ENCODE assay signal across 8 cellular contexts in the genomic region with DNA sequence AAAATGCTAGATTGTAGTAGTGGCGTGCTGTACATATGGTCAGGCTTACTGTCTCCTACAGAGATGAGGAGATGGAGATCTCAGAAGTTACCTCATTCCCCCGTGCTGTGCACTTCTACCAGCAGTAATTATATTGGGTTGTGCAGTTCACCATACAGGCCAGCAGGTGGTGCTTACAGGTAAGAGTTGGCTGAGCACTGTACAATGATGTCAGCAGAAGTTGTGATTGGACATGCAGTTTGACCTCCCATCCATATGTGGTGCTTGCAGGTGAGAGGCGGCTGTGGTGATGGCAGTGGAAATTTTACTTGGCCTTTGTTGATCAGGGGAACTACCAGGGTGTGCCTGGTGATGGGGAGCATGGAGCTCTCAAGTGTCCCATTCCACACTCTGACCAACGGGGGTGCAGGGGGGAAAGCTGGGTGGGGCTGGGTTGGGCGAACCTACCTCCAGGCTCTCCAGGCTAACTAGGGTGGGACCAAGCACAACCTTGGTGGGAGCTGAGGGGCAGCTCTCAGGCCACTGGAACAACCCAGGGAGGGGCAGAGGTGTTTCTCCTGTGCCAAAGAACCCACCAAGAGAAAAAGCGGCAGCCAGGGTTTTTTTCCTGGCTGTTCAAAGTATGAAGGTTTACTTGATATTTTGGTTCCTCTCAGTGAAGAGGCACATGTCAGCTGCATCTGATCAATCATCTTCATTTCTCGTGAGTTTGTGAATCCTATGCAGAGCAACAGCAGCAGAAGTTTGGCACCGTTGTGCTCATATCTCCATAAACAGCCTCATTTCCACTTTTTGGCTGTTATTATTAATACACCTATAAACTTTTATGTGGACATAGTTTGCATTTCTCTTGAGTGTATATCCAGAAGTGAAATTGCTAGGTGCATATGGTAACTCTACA.
DNase-seq lines count a peak whose midpoint lies in the region; ATAC-seq and TF ChIP-seq lines count a peak whose summit lies in the region.

No MANE protein-coding gene starts in this region.

- no peak overlapping the region for H3K4me3 ChIP-seq in IMR-90 (ENCODE audit: insufficient read depth, low read depth, low read length)
- H3K4me3 ChIP-seq in endocrine pancreas (ENCODE audit: control insufficient read depth, insufficient read depth, low read length), result peak overlapping the region; percentile 10

- H3K18ac ChIP-seq in IMR-90 (ENCODE audit: low read depth, low read length), result no peak overlapping the region

- H3K27me3 ChIP-seq in IMR-90 (ENCODE audit: control insufficient read depth, insufficient read depth, low read length) (no peaks in the 10 kb centered on the region), endocrine pancreas (ENCODE audit: control insufficient read depth, insufficient read depth, low read length) (no peaks in the 10 kb centered on the region)

- H3K9ac ChIP-seq in IMR-90 (ENCODE audit: low read depth, low read length), result no peak overlapping the region
- no peak overlapping the region for H3K9ac ChIP-seq in endocrine pancreas (ENCODE audit: control insufficient read depth, insufficient read depth, low read length)

- CTCF ChIA-PET in IMR-90 (lab: Yijun Ruan, JAX), result interaction anchor here (0.6 kb wide), 2 partner anchors 205 to 243 kb away, joined by 3 to 8 read pairs; no protein-coding TSS in a partner anchor

- H3K4me3 Mint-ChIP-seq in T-helper 17 cell, result no peak overlapping the region
- H3K4me3 Mint-ChIP-seq in natural killer cell treated with Interleukin-12 subunit alpha and Interleukin-12 subunit beta and Interleukin-15 and Interleukin-18, amount 100 ng/mL, for 72 hours, result no peak overlapping the region

- no TSS peak for BruUV-seq in IMR-90 (replicated peaks; lab: Mats Ljungman, UMichigan)

- WGBS in IMR-90 (ENCODE audit: extremely low coverage in 2 of 2, insufficient read length in 1 of 2), 2 experiments, result 100% methylated on average over 1 of the region's 8 CpGs; no CpG with 5 or more reads in 1 of the 2 experiments

- H4K5ac ChIP-seq in IMR-90 (ENCODE audit: low read depth, low read length), result no peak overlapping the region

- H4K91ac ChIP-seq in IMR-90 (ENCODE audit: insufficient read depth, low read depth, low read length), result no peak overlapping the region

- H3K4me1 ChIP-seq in IMR-90 (ENCODE audit: control insufficient read depth, insufficient read depth, low read length) (no peaks in the 10 kb centered on the region), endocrine pancreas (ENCODE audit: control insufficient read depth, insufficient read depth, low read length) (no peaks in the 10 kb centered on the region)

- intact Hi-C loops in IMR-90 (cut with micrococcal nuclease), result loop anchor here (2.0 to 5.0 kb wide), 2 partner anchors 247 to 368 kb away; partner anchors contain the start of gene GYPA

- H3K4me1 Mint-ChIP-seq in T-helper 17 cell, result peaks cover 3% of the 10 kb centered on the region
- H3K4me1 Mint-ChIP-seq in natural killer cell treated with Interleukin-12 subunit alpha and Interleukin-12 subunit beta and Interleukin-15 and Interleukin-18, amount 100 ng/mL, for 72 hours (ENCODE audit: low read depth in 2 of 2), result no peaks in the 10 kb centered on the region

- H4K8ac ChIP-seq in IMR-90 (ENCODE audit: low read depth in 2 of 2, low read length in 2 of 2), result no peak overlapping the region

- H3K36me3 ChIP-seq in IMR-90 (ENCODE audit: control insufficient read depth, insufficient read depth, low read length), result no peaks in the 10 kb centered on the region
- H3K36me3 ChIP-seq in endocrine pancreas (ENCODE audit: control insufficient read depth, insufficient read depth, low read length), result no peaks in the 10 kb centered on the region

- H3K27ac ChIP-seq in IMR-90 (ENCODE audit: insufficient read depth, low read length), result no peak overlapping the region

- TF ChIP-seq POLR2A in IMR-90 (IDR thresholded peaks at IDR 0.05; ENCODE audit: low read depth, low read length), result no peak

- no peaks in the 10 kb centered on the region for H4K20me1 ChIP-seq in IMR-90 (ENCODE audit: insufficient read depth, low read length)

- no peak overlapping the region for H3K14ac ChIP-seq in IMR-90 (replicated peaks; ENCODE audit: low read depth, low read length)

- peak; percentile 39 for TF ChIP-seq RAD21 in IMR-90 (IDR thresholded peaks at IDR 0.05; ENCODE audit: low read length)

- peak; percentile 49 for TF ChIP-seq CTCF in IMR-90 (conservative IDR thresholded peaks at IDR 0.05; ENCODE audit: low read depth, low read length)

- no peaks in the 10 kb centered on the region for H3K9me3 Mint-ChIP-seq in natural killer cell treated with Interleukin-12 subunit alpha and Interleukin-12 subunit beta and Interleukin-15 and Interleukin-18, amount 100 ng/mL, for 72 hours

- POLR2A ChIA-PET in IMR-90 (lab: Charles Lee; ENCODE audit: unreplicated experiment), result no interaction called here

- no peak overlapping the region for H2AFZ ChIP-seq in IMR-90 (replicated peaks; ENCODE audit: low read length, poor library complexity)

- H3K9me3 ChIP-seq in IMR-90 (ENCODE audit: control insufficient read depth, insufficient read depth, low read length) (no peaks in the 10 kb centered on the region), T-helper 17 cell (ENCODE audit: control insufficient read depth, low read length, poor library complexity, severe bottlenecking) (no peaks in the 10 kb centered on the region), endocrine pancreas (ENCODE audit: control insufficient read depth, low read length) (no peaks in the 10 kb centered on the region)

- H3K79me1 ChIP-seq in IMR-90 (ENCODE audit: low read depth in 1 of 2, low read length in 2 of 2), result no peaks in the 10 kb centered on the region

- H2BK120ac ChIP-seq in IMR-90 (ENCODE audit: low read depth, low read length), result no peak overlapping the region

- H3K27me3 Mint-ChIP-seq in T-helper 17 cell, result peaks cover 8% of the 10 kb centered on the region
- peaks cover 0 to 3% of the 10 kb centered on the region in 2 donors for H3K27me3 Mint-ChIP-seq in natural killer cell treated with Interleukin-12 subunit alpha and Interleukin-12 subunit beta and Interleukin-15 and Interleukin-18, amount 100 ng/mL, for 72 hours

- dilution Hi-C loops in IMR-90 (cut with HindIII; ENCODE audit: low sequenced_read_pairs, unreplicated experiment), result no loop called here

- ATAC-seq in GM21825 (IDR thresholded peaks at IDR 0.05; ENCODE audit: unreplicated experiment) (peak; percentile 100), IMR-90 (ENCODE audit: low read depth) (peak; percentile 89), T-helper 17 cell (peak; percentile 75)
- ATAC-seq in natural killer cell treated with Interleukin-12 subunit alpha and Interleukin-12 subunit beta and Interleukin-15 and Interleukin-18, amount 100 ng/mL, for 72 hours, result peak; percentile 73 to 79

- H2BK20ac ChIP-seq in IMR-90 (ENCODE audit: low read depth, low read length), result no peak overlapping the region

- H2AK9ac ChIP-seq in IMR-90 (replicated peaks; ENCODE audit: low read depth, low read length, poor library complexity), result no peak overlapping the region

- in situ Hi-C loops in IMR-90 (cut with MboI; ENCODE audit: low sequenced_read_pairs), result no loop called here

- H3K56ac ChIP-seq in IMR-90 (ENCODE audit: extremely low read depth, insufficient read depth, low read length), result no peak overlapping the region

- H3K4ac ChIP-seq in IMR-90 (ENCODE audit: low read depth, low read length), result no peak overlapping the region

- peaks cover 6% of the 10 kb centered on the region for H3K36me3 Mint-ChIP-seq in T-helper 17 cell (ENCODE audit: low read depth)
- H3K36me3 Mint-ChIP-seq in natural killer cell treated with Interleukin-12 subunit alpha and Interleukin-12 subunit beta and Interleukin-15 and Interleukin-18, amount 100 ng/mL, for 72 hours, result no peaks in the 10 kb centered on the region

- H3K23ac ChIP-seq in IMR-90 (ENCODE audit: low read depth, low read length), result no peak overlapping the region

- peak; percentile 29 for DNase-seq in activated naive CD4-positive, alpha-beta T cell treated with Interleukin-2 at 50 U/mL for 16 hours
- no peak for DNase-seq in activated naive CD4-positive, alpha-beta T cell (lab: John Stamatoyannopoulos, UW)
- DNase-seq in IMR-90, result peak; percentile 41
- peak in 1 of 3 donors; percentile 6 for DNase-seq in T-helper 17 cell
- peak; percentile 63 for DNase-seq in natural killer cell treated with Interleukin-12 subunit alpha and Interleukin-12 subunit beta and Interleukin-15 and Interleukin-18, amount 100 ng/mL, for 72 hours (ENCODE audit: low spot score)
- no peak for DNase-seq in DMS79 (lab: John Stamatoyannopoulos, UW)

- no peaks in the 10 kb centered on the region for H3K9me1 ChIP-seq in IMR-90 (ENCODE audit: insufficient read depth, low read length)

- no peak overlapping the region for H3K4me2 ChIP-seq in IMR-90 (ENCODE audit: low read depth, low read length)

- H2BK5ac ChIP-seq in IMR-90 (ENCODE audit: low read depth, low read length, poor library complexity, severe bottlenecking), result no peak overlapping the region

- H2AK5ac ChIP-seq in IMR-90 (ENCODE audit: low read depth, low read length), result no peak overlapping the region

- no peak overlapping the region for H3K27ac Mint-ChIP-seq in T-helper 17 cell
- no peak overlapping the region for H3K27ac Mint-ChIP-seq in natural killer cell treated with Interleukin-12 subunit alpha and Interleukin-12 subunit beta and Interleukin-15 and Interleukin-18, amount 100 ng/mL, for 72 hours

- no peak overlapping the region for H2BK15ac ChIP-seq in IMR-90 (ENCODE audit: low read depth, low read length)

TF ChIP-seq in IMR-90, 13 proteins besides CTCF, POLR2A, EP300 and RAD21 (continues in another document):
- TF ChIP-seq FOS (IDR thresholded peaks at IDR 0.05; ENCODE audit: low read depth, low read length) (no peak), CHD1 (IDR thresholded peaks at IDR 0.05; ENCODE audit: low read depth, low read length) (no peak), CEBPB (IDR thresholded peaks at IDR 0.05; ENCODE audit: low read depth, low read length) (no peak), BHLHE40 (IDR thresholded peaks at IDR 0.05; ENCODE audit: low read depth, low read length) (no peak), NFE2L2 (IDR thresholded peaks at IDR 0.05; ENCODE audit: low read depth, low read length) (no peak), MAFK (IDR thresholded peaks at IDR 0.05; ENCODE audit: low read depth, low read length) (no peak), ELK1 (IDR thresholded peaks at IDR 0.05; ENCODE audit: borderline replicate concordance, low read depth, low read length) (no peak), RCOR1 (IDR thresholded peaks at IDR 0.05; ENCODE audit: insufficient replicate concordance, low read length) (no peak), SMC3 (IDR thresholded peaks at IDR 0.05; ENCODE audit: low read depth, low read length) (no peak), MXI1 (IDR thresholded peaks at IDR 0.05; ENCODE audit: borderline replicate concordance, low read depth, low read length) (no peak)

Comparison
In these comparisons a context has a peak if more than half of its experiments do, and no peak if none do; other contexts are left out.
1. DNase-seq: peak in activated naive CD4-positive, alpha-beta T cell treated with Interleukin-2 at 50 U/mL for 16 hours (single experiment), IMR-90 (single experiment) and natural killer cell treated with Interleukin-12 subunit alpha and Interleukin-12 subunit beta and Interleukin-15 and Interleukin-18, amount 100 ng/mL, for 72 hours (single experiment); none in activated naive CD4-positive, alpha-beta T cell (0 of 4) and DMS79 (single experiment).
2. Peak in every context shown above with its lines, with median percentiles within 50 percentile points of each other: ATAC-seq.